Comparison of ENCODE assay signal across 8 cellular contexts in the genomic region with DNA sequence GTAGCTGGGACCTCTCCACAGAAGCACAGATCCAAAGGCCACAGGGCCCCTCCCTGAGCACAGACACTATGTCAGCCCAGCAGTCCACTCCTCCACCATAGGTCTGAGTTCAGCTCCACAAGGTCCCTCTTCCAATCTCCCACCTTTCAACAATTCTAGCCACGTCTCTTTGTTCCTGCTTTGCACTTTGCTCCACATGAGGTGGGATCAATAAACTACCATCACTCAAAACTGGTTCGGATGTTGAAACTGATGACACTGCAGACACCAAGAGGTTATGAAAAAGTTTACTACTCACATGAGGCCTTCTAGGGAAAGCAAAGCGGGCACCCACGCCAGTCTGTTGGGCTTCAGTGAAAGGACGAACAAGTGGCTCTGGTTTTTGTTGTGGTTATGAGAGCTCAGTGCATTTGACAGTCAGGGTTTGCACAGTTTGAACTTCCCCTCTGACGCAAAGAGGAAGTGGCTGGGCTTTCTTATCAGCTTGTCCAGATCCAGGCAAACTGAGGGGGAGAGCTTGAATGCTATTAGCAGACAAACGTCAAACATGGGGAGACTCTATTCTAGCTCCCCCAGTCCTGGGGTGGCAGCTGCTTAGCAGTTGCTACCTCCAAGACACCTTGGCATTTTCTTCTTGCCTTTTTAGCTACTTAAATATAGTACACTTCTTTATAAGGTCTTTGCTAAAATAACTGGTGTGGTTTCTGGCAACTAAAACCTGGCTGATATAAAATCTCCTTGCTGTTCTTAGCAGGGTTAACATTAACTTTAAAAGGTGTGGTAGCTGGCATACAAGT. TPM values are rescaled to one million over a fixed set of nuclear protein-coding genes. Genes with fewer than 3 reads are reported as not detected.
DNase-seq lines count a peak whose midpoint lies in the region; ATAC-seq and TF ChIP-seq lines count a peak whose summit lies in the region.

No MANE protein-coding gene starts in this region.

- H3K4me3 Mint-ChIP-seq in T-cell = peak overlapping the region; percentile 54 to 68 (median 60)

- WGBS in right lobe of liver (ENCODE audit: insufficient coverage, low coverage, low lambda C conversion rate, missing lambda C conversion rate) = 1% methylated on average over 7 of the region's 7 CpGs

- intact Hi-C loops in right lobe of liver (cut with DNase I) = no loop called here

- peaks cover 24 to 45% (median 42%) of the 10 kb centered on the region in 3 donors for H3K4me1 Mint-ChIP-seq in T-cell

- no peaks in the 10 kb centered on the region for H3K27me3 Mint-ChIP-seq in T-cell

- POLR2A ChIA-PET in T-cell (lab: Charles Lee) = interaction anchor here (0.5 to 1.8 kb wide), 5 partner anchors 13 to 1249 kb away, joined by 3 to 28 read pairs (median 4); a partner anchor contains a TSS

- H3K9me3 Mint-ChIP-seq in T-cell = no peaks in the 10 kb centered on the region

- no peaks in the 10 kb centered on the region for H3K9me3 ChIP-seq in right lobe of liver

- ATAC-seq in GM18508 (IDR thresholded peaks at IDR 0.05; ENCODE audit: insufficient read depth, unreplicated experiment) (peak; percentile 92), HG03039 (IDR thresholded peaks at IDR 0.05; ENCODE audit: unreplicated experiment) (peak; percentile 92), T-cell (replicated peaks in 1 of 4) (peak; percentile 82 to 89 (median 88)), right lobe of liver (peak; percentile 82 to 86 (median 84))

- no peaks in the 10 kb centered on the region for H3K36me3 ChIP-seq in right lobe of liver

- CTCF ChIA-PET in T-cell (lab: Charles Lee) = interaction anchor here (0.6 to 1.7 kb wide), 4 partner anchors 71 to 359 kb away, joined by 3 to 6 read pairs (median 4); no protein-coding TSS in a partner anchor

- H3K4me1 ChIP-seq in right lobe of liver = peaks cover 0 to 24% (median 8%) of the 10 kb centered on the region in 4 donors

- no peaks in the 10 kb centered on the region for H3K27me3 ChIP-seq in right lobe of liver

- peak overlapping the region; percentile 92 to 95 for H3K27ac Mint-ChIP-seq in T-cell

- peak; percentile 84 for TF ChIP-seq POLR2A in right lobe of liver (IDR thresholded peaks at IDR 0.05)

- DNase-seq in T-cell = peak; percentile 6 to 85 (median 63)
- DNase-seq in right lobe of liver = peak; percentile 74 to 80 (median 76)
- DNase-seq in stimulated activated CD8-positive, alpha-beta memory T cell treated with anti-CD3 and anti-CD28 coated beads, Interleukin-12 subunit alpha, Interleukin-12 subunit beta, amount 100 ng/mL, for 24 hours (ENCODE audit: extremely low read depth) = peak; percentile 41
- no peak for DNase-seq in COR-L47 (lab: John Stamatoyannopoulos, UW)
- DNase-seq in NCI-H2081 treated with DMSO at 0.1 percent for 48 hours (lab: John Stamatoyannopoulos, UW) = no peak

- H3K4me3 ChIP-seq in right lobe of liver = peak overlapping the region in 2 of 3 donors; percentile 0 to 14

- no peak for TF ChIP-seq CTCF in right lobe of liver (IDR thresholded peaks at IDR 0.05)

- H3K36me3 Mint-ChIP-seq in T-cell = peaks cover 13% of the 10 kb centered on the region

- peak overlapping the region; percentile 44 for H3K27ac ChIP-seq in angular gyrus (ENCODE audit: low read depth, low read length)
- H3K27ac ChIP-seq in right lobe of liver = peak overlapping the region; percentile 77 to 99 (median 89)

RNA-seq across cellular contexts. Expression of a gene that starts 37.8 kb away (rescaled TPM):
- total RNA-seq in T-cell (10 to 100 TPM; 14.1 to 34.8 (median 29.6) TPM), right lobe of liver (10 to 100 TPM in 1 of 6 experiments, 1 to 10 TPM in 5; 3.2 to 10.1 (median 8.9) TPM)

Comparison
In these comparisons a context has a peak if more than half of its experiments do, and no peak if none do; other contexts are left out.
1. DNase-seq: peak in T-cell (34 of 34), right lobe of liver (3 of 3) and stimulated activated CD8-positive, alpha-beta memory T cell treated with anti-CD3 and anti-CD28 coated beads, Interleukin-12 subunit alpha, Interleukin-12 subunit beta, amount 100 ng/mL, for 24 hours (single experiment); none in COR-L47 (single experiment) and NCI-H2081 treated with DMSO at 0.1 percent for 48 hours (single experiment).
2. Peak in every context shown above with its lines, with median percentiles within 50 percentile points of each other: ATAC-seq.